ENCODE assay signal across 25 cellular contexts in the genomic region with DNA sequence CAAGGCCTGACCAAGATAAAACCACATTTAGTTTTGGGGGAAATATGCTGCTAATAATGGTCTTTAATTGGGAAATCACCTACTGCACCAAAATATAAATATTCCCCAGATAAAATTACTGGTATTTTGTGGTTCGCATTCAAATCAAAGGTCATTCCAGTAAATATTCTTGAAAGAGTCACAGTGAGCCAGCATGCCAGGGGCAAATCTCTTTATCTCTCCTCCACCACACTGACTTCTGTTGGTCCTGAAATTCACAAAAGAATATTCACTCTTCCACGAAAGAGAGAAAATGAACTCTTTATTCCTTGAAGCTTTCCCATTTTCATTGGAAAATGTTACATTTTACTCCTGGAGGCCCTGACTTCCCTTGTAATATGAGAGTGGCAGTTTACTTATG. TPM values are rescaled to one million over a fixed set of nuclear protein-coding genes. Genes with fewer than 3 reads are reported as not detected.
DNase-seq lines count a peak whose midpoint lies in the region; TF ChIP-seq lines count a peak whose summit lies in the region.
"Had no signal": no experiment of that assay in that cellular context is flagged by ENCODE, and none has a peak within 500 bp of the region (broad histone marks: within the 10 kb centered on the region; RNA-seq: fewer than 3 reads in every experiment).

No MANE protein-coding gene starts in this region.

- H3K4me1 ChIP-seq in ACC112 (ENCODE audit: control insufficient read depth, insufficient read depth, low read length, unreplicated experiment), result peaks cover 56% of the 10 kb centered on the region
- peaks cover 35% of the 10 kb centered on the region for H3K4me1 ChIP-seq in Loucy (ENCODE audit: insufficient read depth, low read length, poor library complexity, severe bottlenecking)

- H3F3A ChIP-seq in Loucy (ENCODE audit: low read depth), result no peaks in the 10 kb centered on the region

- no peaks in the 10 kb centered on the region for H3K9me3 ChIP-seq in Loucy (ENCODE audit: insufficient read depth, low read depth, low read length)
- H3K9me3 ChIP-seq: A549, adrenal gland, BLaER1, ovary had no signal

- H2AFZ ChIP-seq in ACC112 (ENCODE audit: low read length, unreplicated experiment) (peak overlapping the region; percentile 72), Loucy (ENCODE audit: low read length) (peak overlapping the region; percentile 31; the same call in 1 of the 2 replicates)

- H3K9me3 Mint-ChIP-seq in chondrocyte (ENCODE audit: low read depth), result peaks cover 3% of the 10 kb centered on the region
- H3K9me3 Mint-ChIP-seq in osteocyte (ENCODE audit: unreplicated experiment), result no peaks in the 10 kb centered on the region
- H3K9me3 Mint-ChIP-seq in activated T-cell treated with anti-CD3 and anti-CD28 coated beads, Interleukin-2, amount 50 U/mL, for 24 hours, result no peaks in the 10 kb centered on the region
- H3K9me3 Mint-ChIP-seq: type B pancreatic cell had no signal

- H3K27ac Mint-ChIP-seq in chondrocyte (ENCODE audit: unreplicated experiment) (peak overlapping the region; percentile 78), osteocyte (ENCODE audit: unreplicated experiment) (peak overlapping the region; percentile 79)
- no peak overlapping the region for H3K27ac Mint-ChIP-seq in activated T-cell treated with anti-CD3 and anti-CD28 coated beads, Interleukin-2, amount 50 U/mL, for 24 hours
- H3K27ac Mint-ChIP-seq: activated CD4-positive, alpha-beta T cell treated with anti-CD3 and anti-CD28 coated beads, Interleukin-2, amount 10 ng/mL, durations not matched to agents 24 days and 14 days; type B pancreatic cell had no signal

- H3K4me3 Mint-ChIP-seq in chondrocyte (ENCODE audit: unreplicated experiment), result no peak overlapping the region
- H3K4me3 Mint-ChIP-seq in osteocyte (ENCODE audit: unreplicated experiment), result no peak overlapping the region
- no peak overlapping the region for H3K4me3 Mint-ChIP-seq in activated T-cell treated with anti-CD3 and anti-CD28 coated beads, Interleukin-2, amount 50 U/mL, for 24 hours
- H3K4me3 Mint-ChIP-seq: activated CD4-positive, alpha-beta T cell treated with anti-CD3 and anti-CD28 coated beads, Interleukin-2, amount 10 ng/mL, durations not matched to agents 24 days and 14 days; type B pancreatic cell had no signal

- H3K27me3 Mint-ChIP-seq in chondrocyte (ENCODE audit: low read depth) (no peaks in the 10 kb centered on the region), osteocyte (ENCODE audit: unreplicated experiment) (no peaks in the 10 kb centered on the region)
- H3K27me3 Mint-ChIP-seq in activated T-cell treated with anti-CD3 and anti-CD28 coated beads, Interleukin-2, amount 50 U/mL, for 24 hours, result peaks cover 23% of the 10 kb centered on the region
- H3K27me3 Mint-ChIP-seq: type B pancreatic cell had no signal

- no peaks in the 10 kb centered on the region for H3K36me3 Mint-ChIP-seq in chondrocyte (ENCODE audit: low read depth)
- H3K36me3 Mint-ChIP-seq in osteocyte (ENCODE audit: unreplicated experiment), result no peaks in the 10 kb centered on the region
- no peaks in the 10 kb centered on the region for H3K36me3 Mint-ChIP-seq in activated T-cell treated with anti-CD3 and anti-CD28 coated beads, Interleukin-2, amount 50 U/mL, for 24 hours (ENCODE audit: low read depth)
- H3K36me3 Mint-ChIP-seq: type B pancreatic cell had no signal

- no peak overlapping the region for H3K9ac ChIP-seq in Loucy (ENCODE audit: low read depth, low read length, poor library complexity, severe bottlenecking)
- H3K9ac ChIP-seq: BLaER1 had no signal

- H3K4me2 ChIP-seq in Loucy (ENCODE audit: low read depth, low read length, poor library complexity, severe bottlenecking), result no peak overlapping the region
- H3K4me2 ChIP-seq: A549, BLaER1 had no signal

- H3K4me1 Mint-ChIP-seq in chondrocyte (ENCODE audit: low read depth) (peaks cover 65% of the 10 kb centered on the region), osteocyte (ENCODE audit: unreplicated experiment) (peaks cover 64% of the 10 kb centered on the region)
- H3K4me1 Mint-ChIP-seq in activated T-cell treated with anti-CD3 and anti-CD28 coated beads, Interleukin-2, amount 50 U/mL, for 24 hours (ENCODE audit: low read depth), result peaks cover 11% of the 10 kb centered on the region

- H3K36me3 ChIP-seq in ACC112 (ENCODE audit: insufficient read depth, low read length), result no peaks in the 10 kb centered on the region
- no peaks in the 10 kb centered on the region for H3K36me3 ChIP-seq in Loucy (ENCODE audit: insufficient read depth, low read length)
- H3K36me3 ChIP-seq: adrenal gland, BLaER1, ovary had no signal

- no peaks in the 10 kb centered on the region for H3K79me2 ChIP-seq in ACC112 (ENCODE audit: control insufficient read depth, insufficient read depth, low read length, unreplicated experiment)
- H3K79me2 ChIP-seq in Loucy (ENCODE audit: insufficient read depth, low read length), result no peaks in the 10 kb centered on the region

- H3K4me3 ChIP-seq in ACC112 (ENCODE audit: low read depth, low read length), result peak overlapping the region; percentile 7; the same call in 1 of the 2 replicates
- no peak overlapping the region for H3K4me3 ChIP-seq in Loucy (ENCODE audit: low read length, poor library complexity, severe bottlenecking)
- H3K4me3 ChIP-seq: A549, adrenal gland, BLaER1, ovary had no signal

- no peaks in the 10 kb centered on the region for H3K9me2 ChIP-seq in Loucy (replicated peaks; ENCODE audit: low read depth, low read length)

- no peaks in the 10 kb centered on the region for H4K20me1 ChIP-seq in Loucy (ENCODE audit: insufficient read depth, low read length, poor library complexity, severe bottlenecking)
- H4K20me1 ChIP-seq: BLaER1 had no signal

- peak overlapping the region; percentile 85 for H3K27ac ChIP-seq in ACC112 (ENCODE audit: low read depth, low read length)
- H3K27ac ChIP-seq: BLaER1, ovary had no signal

- H3K27me3 ChIP-seq in ACC112 (ENCODE audit: insufficient read depth, low read length) (no peaks in the 10 kb centered on the region), Loucy (ENCODE audit: insufficient read depth, low read length, poor library complexity, severe bottlenecking) (no peaks in the 10 kb centered on the region)
- H3K27me3 ChIP-seq: adrenal gland, BLaER1, ovary had no signal

- no peak for DNase-seq in chondrocyte (ENCODE audit: low spot score)
- no peak for DNase-seq in osteocyte (ENCODE audit: extremely low spot score, unreplicated experiment)
- no peak for DNase-seq in HuH-7 (ENCODE audit: low spot score)
- DNase-seq in DMS79 (lab: John Stamatoyannopoulos, UW), result no peak
- no peak for DNase-seq in activated T-cell treated with anti-CD3 and anti-CD28 coated beads, Interleukin-2, amount 50 U/mL, for 24 hours
- no peak for DNase-seq in activated CD8-positive, alpha-beta memory T cell treated with anti-CD3 and anti-CD28 coated beads for 24 hours
- DNase-seq: activated CD4-positive, alpha-beta T cell treated with anti-CD3 and anti-CD28 coated beads, Interleukin-2, amount 10 ng/mL, durations not matched to agents 24 days and 14 days; activated gamma-delta T cell treated with Interleukin-2 at 50 U/mL for 16 hours; caudate nucleus; effector memory CD4-positive, alpha-beta T cell; head of caudate nucleus; Karpas-422; NCI-H1105 treated with DMSO at 0.1 percent for 48 hours; NCI-H510A treated with DMSO at 0.1 percent for 48 hours; ovary; stimulated activated CD4-positive, alpha-beta T cell treated with anti-CD3 and anti-CD28 coated beads, Interleukin-2, amount 100 ng/mL, for 24 hours; stimulated activated naive CD4-positive, alpha-beta T cell treated with Interleukin-2 at 50 U/mL for 16 hours had no signal

- TF ChIP-seq CTCF in Loucy (conservative IDR thresholded peaks at IDR 0.05; ENCODE audit: low read length), result no peak
- no peak for TF ChIP-seq CTCF in chondrocyte (IDR thresholded peaks at IDR 0.05)
- TF ChIP-seq CTCF in osteocyte (IDR thresholded peaks at IDR 0.05), result no peak

RNA-seq across cellular contexts. Expression of gene ZNF366, which starts 39.8 kb away (rescaled TPM):
- total RNA-seq in chondrocyte (not detected in 3 replicates), osteocyte (not detected in 2 replicates)
- total RNA-seq: activated CD4-positive, alpha-beta T cell treated with anti-CD3 and anti-CD28 coated beads, Interleukin-2, amount 10 ng/mL, durations not matched to agents 24 days and 14 days; fibroblast of lung; HT1080 had no signal
